ENCODE assay signal across 1 cellular context in genomic region chr2:9144047-9144446, GRCh38.
TF ChIP-seq lines count a peak whose summit lies in the region.

No MANE protein-coding gene starts in this region.

TF ChIP-seq in HepG2, 621 proteins besides CTCF, POLR2A, EP300 and RAD21:
- TF ChIP-seq, protein P1, sequence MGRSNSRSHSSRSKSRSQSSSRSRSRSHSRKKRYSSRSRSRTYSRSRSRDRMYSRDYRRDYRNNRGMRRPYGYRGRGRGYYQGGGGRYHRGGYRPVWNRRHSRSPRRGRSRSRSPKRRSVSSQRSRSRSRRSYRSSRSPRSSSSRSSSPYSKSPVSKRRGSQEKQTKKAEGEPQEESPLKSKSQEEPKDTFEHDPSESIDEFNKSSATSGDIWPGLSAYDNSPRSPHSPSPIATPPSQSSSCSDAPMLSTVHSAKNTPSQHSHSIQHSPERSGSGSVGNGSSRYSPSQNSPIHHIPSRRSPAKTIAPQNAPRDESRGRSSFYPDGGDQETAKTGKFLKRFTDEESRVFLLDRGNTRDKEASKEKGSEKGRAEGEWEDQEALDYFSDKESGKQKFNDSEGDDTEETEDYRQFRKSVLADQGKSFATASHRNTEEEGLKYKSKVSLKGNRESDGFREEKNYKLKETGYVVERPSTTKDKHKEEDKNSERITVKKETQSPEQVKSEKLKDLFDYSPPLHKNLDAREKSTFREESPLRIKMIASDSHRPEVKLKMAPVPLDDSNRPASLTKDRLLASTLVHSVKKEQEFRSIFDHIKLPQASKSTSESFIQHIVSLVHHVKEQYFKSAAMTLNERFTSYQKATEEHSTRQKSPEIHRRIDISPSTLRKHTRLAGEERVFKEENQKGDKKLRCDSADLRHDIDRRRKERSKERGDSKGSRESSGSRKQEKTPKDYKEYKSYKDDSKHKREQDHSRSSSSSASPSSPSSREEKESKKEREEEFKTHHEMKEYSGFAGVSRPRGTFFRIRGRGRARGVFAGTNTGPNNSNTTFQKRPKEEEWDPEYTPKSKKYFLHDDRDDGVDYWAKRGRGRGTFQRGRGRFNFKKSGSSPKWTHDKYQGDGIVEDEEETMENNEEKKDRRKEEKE (IDR thresholded peaks at IDR 0.05): no peak
- TF ChIP-seq, protein P2, sequence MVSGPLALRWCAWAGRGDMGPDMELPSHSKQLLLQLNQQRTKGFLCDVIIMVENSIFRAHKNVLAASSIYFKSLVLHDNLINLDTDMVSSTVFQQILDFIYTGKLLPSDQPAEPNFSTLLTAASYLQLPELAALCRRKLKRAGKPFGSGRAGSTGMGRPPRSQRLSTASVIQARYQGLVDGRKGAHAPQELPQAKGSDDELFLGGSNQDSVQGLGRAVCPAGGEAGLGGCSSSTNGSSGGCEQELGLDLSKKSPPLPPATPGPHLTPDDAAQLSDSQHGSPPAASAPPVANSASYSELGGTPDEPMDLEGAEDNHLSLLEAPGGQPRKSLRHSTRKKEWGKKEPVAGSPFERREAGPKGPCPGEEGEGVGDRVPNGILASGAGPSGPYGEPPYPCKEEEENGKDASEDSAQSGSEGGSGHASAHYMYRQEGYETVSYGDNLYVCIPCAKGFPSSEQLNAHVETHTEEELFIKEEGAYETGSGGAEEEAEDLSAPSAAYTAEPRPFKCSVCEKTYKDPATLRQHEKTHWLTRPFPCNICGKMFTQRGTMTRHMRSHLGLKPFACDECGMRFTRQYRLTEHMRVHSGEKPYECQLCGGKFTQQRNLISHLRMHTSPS (CRISPR knock-in tag; IDR thresholded peaks at IDR 0.05; ENCODE audit: low read depth): no peak
- TF ChIP-seq, protein P3, sequence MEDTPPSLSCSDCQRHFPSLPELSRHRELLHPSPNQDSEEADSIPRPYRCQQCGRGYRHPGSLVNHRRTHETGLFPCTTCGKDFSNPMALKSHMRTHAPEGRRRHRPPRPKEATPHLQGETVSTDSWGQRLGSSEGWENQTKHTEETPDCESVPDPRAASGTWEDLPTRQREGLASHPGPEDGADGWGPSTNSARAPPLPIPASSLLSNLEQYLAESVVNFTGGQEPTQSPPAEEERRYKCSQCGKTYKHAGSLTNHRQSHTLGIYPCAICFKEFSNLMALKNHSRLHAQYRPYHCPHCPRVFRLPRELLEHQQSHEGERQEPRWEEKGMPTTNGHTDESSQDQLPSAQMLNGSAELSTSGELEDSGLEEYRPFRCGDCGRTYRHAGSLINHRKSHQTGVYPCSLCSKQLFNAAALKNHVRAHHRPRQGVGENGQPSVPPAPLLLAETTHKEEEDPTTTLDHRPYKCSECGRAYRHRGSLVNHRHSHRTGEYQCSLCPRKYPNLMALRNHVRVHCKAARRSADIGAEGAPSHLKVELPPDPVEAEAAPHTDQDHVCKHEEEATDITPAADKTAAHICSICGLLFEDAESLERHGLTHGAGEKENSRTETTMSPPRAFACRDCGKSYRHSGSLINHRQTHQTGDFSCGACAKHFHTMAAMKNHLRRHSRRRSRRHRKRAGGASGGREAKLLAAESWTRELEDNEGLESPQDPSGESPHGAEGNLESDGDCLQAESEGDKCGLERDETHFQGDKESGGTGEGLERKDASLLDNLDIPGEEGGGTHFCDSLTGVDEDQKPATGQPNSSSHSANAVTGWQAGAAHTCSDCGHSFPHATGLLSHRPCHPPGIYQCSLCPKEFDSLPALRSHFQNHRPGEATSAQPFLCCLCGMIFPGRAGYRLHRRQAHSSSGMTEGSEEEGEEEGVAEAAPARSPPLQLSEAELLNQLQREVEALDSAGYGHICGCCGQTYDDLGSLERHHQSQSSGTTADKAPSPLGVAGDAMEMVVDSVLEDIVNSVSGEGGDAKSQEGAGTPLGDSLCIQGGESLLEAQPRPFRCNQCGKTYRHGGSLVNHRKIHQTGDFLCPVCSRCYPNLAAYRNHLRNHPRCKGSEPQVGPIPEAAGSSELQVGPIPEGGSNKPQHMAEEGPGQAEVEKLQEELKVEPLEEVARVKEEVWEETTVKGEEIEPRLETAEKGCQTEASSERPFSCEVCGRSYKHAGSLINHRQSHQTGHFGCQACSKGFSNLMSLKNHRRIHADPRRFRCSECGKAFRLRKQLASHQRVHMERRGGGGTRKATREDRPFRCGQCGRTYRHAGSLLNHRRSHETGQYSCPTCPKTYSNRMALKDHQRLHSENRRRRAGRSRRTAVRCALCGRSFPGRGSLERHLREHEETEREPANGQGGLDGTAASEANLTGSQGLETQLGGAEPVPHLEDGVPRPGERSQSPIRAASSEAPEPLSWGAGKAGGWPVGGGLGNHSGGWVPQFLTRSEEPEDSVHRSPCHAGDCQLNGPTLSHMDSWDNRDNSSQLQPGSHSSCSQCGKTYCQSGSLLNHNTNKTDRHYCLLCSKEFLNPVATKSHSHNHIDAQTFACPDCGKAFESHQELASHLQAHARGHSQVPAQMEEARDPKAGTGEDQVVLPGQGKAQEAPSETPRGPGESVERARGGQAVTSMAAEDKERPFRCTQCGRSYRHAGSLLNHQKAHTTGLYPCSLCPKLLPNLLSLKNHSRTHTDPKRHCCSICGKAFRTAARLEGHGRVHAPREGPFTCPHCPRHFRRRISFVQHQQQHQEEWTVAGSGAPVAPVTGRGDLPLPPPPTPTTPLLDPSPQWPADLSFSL (CRISPR knock-in tag; IDR thresholded peaks at IDR 0.05): peak; percentile 65; the same call in 1 of the 2 replicates
- no peak for TF ChIP-seq JUND (CRISPR knock-in tag; IDR thresholded peaks at IDR 0.05)
- no peak for TF ChIP-seq ZNF337 (CRISPR knock-in tag; IDR thresholded peaks at IDR 0.05; ENCODE audit: borderline replicate concordance, low read depth)
- TF ChIP-seq HDAC1 (CRISPR knock-in tag; IDR thresholded peaks at IDR 0.05): no peak
- peak; percentile 9; the same call in 1 of the 2 replicates for TF ChIP-seq CEBPB (IDR thresholded peaks at IDR 0.05; ENCODE audit: borderline replicate concordance, low read depth, low read length)
- no peak for TF ChIP-seq ZNF691 (CRISPR knock-in tag; IDR thresholded peaks at IDR 0.05; ENCODE audit: borderline replicate concordance, low read depth)
- TF ChIP-seq ZSCAN20 (CRISPR knock-in tag; IDR thresholded peaks at IDR 0.05; ENCODE audit: borderline replicate concordance): no peak
- TF ChIP-seq ZNF207 (IDR thresholded peaks at IDR 0.05; ENCODE audit: borderline replicate concordance): 0 out of 2 replicates have a peak, but pooled peaks have one; percentile 61
- TF ChIP-seq SOX5 (CRISPR knock-in tag; IDR thresholded peaks at IDR 0.05; ENCODE audit: borderline replicate concordance): no peak
- no peak for TF ChIP-seq ZBTB39 (CRISPR knock-in tag; IDR thresholded peaks at IDR 0.05)
